Comparison of ENCODE assay signal across 8 cellular contexts in the genomic region with DNA sequence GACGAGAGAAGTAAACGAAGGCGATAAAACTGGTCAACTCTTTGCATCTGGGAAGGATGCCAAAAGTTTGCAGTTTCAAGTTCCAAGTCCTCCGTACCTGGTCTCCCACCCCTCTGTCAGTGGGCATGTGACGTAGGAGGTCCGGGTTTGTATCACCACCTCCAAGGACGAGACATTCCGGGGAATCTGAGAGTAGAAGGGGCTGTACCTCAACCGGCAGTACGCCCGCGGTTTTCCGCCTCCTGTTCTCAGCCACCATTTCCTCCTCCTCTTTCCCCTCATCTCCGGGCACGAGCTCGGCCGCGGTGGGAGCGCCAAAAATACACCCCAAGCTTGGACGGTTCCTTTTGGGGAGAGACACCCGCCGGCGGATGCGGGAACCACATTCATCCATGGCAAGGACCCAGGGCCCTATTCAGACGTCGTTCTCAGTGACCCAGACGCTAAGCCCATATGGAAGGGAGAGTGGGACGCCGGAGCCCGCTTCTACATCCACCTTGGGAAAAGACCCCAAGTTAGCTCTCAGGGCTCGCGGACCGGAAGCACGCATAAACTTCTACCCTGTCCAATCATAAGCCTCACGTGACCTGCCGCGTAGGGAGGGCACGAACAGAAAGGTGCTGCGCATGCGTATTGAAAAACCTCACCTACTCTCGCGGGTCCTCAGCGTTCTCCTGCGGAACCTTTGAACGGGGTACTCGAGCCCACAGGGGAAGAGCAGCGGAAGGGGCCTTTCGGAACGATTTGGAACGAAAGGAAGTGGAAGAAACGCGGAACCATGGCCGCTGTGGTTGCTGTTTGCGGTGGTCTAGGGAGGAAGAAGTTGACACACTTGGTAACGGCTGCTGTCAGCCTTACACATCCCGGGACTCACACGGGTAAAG. TPM values are rescaled to one million over a fixed set of nuclear protein-coding genes. Genes with fewer than 3 reads are reported as not detected.
DNase-seq lines count a peak whose midpoint lies in the region; ATAC-seq, FAIRE-seq and TF ChIP-seq lines count a peak whose summit lies in the region.

Gene HELQ, minus strand, starts transcription at position 524 of the 884 bp plus-strand sequence. Its CDS starts 130 bp downstream, at position 394.
Gene MRPS18C, plus strand, starts transcription at position 759 of the 884 bp plus-strand sequence. Its CDS starts 20 bp downstream, at position 779.

- no peaks in the 10 kb centered on the region for H3K27me3 ChIP-seq in body of pancreas

- H3K9me3 ChIP-seq in A549 (no peaks in the 10 kb centered on the region), body of pancreas (no peaks in the 10 kb centered on the region)

- TF ChIP-seq CTCF in A549 (IDR thresholded peaks at IDR 0.05), result no peak
- TF ChIP-seq CTCF in body of pancreas (IDR thresholded peaks at IDR 0.05), result peak in 5 of 7 experiments; percentile 14 to 56 (median 33)

- peak within 1 kb of the TSS; percentile 98 for H3K4me2 ChIP-seq in A549

- peak; percentile 97 to 98 for ATAC-seq in A549
- peak; percentile 95 for ATAC-seq in HG03066 (IDR thresholded peaks at IDR 0.05; ENCODE audit: low read depth, unreplicated experiment)
- ATAC-seq in body of pancreas, result peak; percentile 99
- peak; percentile 99 for ATAC-seq in sciatic nerve

- CTCF ChIA-PET in A549 (lab: Yijun Ruan, JAX), result interaction anchor here (0.8 kb wide), 1 partner anchor 14 kb away, joined by 3 read pairs; no protein-coding TSS in a partner anchor

- H3K27ac ChIP-seq in A549 (peak within 1 kb of the TSS; percentile 90 to 92), body of pancreas (peak within 1 kb of the TSS; percentile 90 to 97 (median 94))

- DNase-seq in A549 (ENCODE audit: low read depth in 1 of 2, low spot score in 1 of 2) (peak; percentile 93 to 98), NCI-H2107 treated with DMSO at 0.1 percent for 48 hours (lab: John Stamatoyannopoulos, UW; ENCODE audit: unreplicated experiment) (peak; percentile 83), body of pancreas (peak; percentile 96 to 99 (median 98)), iPS DF 19.7 (ENCODE audit: low read depth, low spot score) (peak; percentile 96), sciatic nerve (ENCODE audit: low spot score) (peak; percentile 97)

- no peak for TF ChIP-seq RAD21 in A549 (conservative IDR thresholded peaks at IDR 0.05 in 1 of 2, IDR thresholded peaks at IDR 0.05 in 1 of 2)

- under 1% methylated on average over 52 of the region's 57 CpGs for WGBS in A549 (ENCODE audit: missing lambda C conversion rate)
- WGBS in body of pancreas, 2 donors, result 0% methylated on average over 29 to 57 of the region's 57 CpGs

- POLR2A ChIA-PET in A549 (lab: Yijun Ruan, JAX), result interaction anchor here (0.8 to 2.9 kb wide), 7 partner anchors 8 to 346 kb away, joined by 3 to 13 read pairs (median 3); partner anchors contain the start of genes ABRAXAS1 and COQ2

- intact Hi-C loops in body of pancreas (cut with DNase I) (no loop called here), sciatic nerve (cut with DNase I) (no loop called here)

- H3K4me1 ChIP-seq in A549, result peaks cover 20% of the 10 kb centered on the region; the same call in 2 of the 3 replicates
- H3K4me1 ChIP-seq in body of pancreas, result peaks cover 30% of the 10 kb centered on the region

- TF ChIP-seq EP300 in A549 (IDR thresholded peaks at IDR 0.05), result no peak

- TF ChIP-seq POLR2A in A549 (IDR thresholded peaks at IDR 0.05; ENCODE audit: low read length) (peak; percentile 62), GM18526 (IDR thresholded peaks at IDR 0.05; ENCODE audit: extremely low read depth, insufficient read length) (peak; percentile 85), body of pancreas (IDR thresholded peaks at IDR 0.05) (peak; percentile 57 to 88 (median 86))

- FAIRE-seq in A549 (lab: Jason Lieb, UNC), result no peak
- peak; percentile 34 for FAIRE-seq in TTC549 (lab: Jason Lieb, UNC)

- H3K4me3 ChIP-seq in A549, result peak within 1 kb of the TSS; percentile 88
- peak within 1 kb of the TSS; percentile 57 to 76 for H3K4me3 ChIP-seq in body of pancreas

- peaks cover 0 to 7% of the 10 kb centered on the region in 2 donors for H3K36me3 ChIP-seq in body of pancreas (replicated peaks in 1 of 2; ENCODE audit: insufficient read depth in 1 of 2, low read depth in 2 of 2)

TF ChIP-seq in A549, 52 proteins besides CTCF, POLR2A, EP300 and RAD21 (continues in another document):
- peak; percentile 80 for TF ChIP-seq MAX (IDR thresholded peaks at IDR 0.05)
- no peak for TF ChIP-seq ESRRA (IDR thresholded peaks at IDR 0.05; ENCODE audit: borderline replicate concordance, low read length)
- peak; percentile 19; the same call in 1 of the 2 replicates for TF ChIP-seq ZC3H11A (IDR thresholded peaks at IDR 0.05)
- TF ChIP-seq EHF (CRISPR knock-in tag; IDR thresholded peaks at IDR 0.05), result no peak
- TF ChIP-seq RARB (CRISPR knock-in tag; IDR thresholded peaks at IDR 0.05), result no peak
- TF ChIP-seq, protein P1, sequence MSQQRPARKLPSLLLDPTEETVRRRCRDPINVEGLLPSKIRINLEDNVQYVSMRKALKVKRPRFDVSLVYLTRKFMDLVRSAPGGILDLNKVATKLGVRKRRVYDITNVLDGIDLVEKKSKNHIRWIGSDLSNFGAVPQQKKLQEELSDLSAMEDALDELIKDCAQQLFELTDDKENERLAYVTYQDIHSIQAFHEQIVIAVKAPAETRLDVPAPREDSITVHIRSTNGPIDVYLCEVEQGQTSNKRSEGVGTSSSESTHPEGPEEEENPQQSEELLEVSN (IDR thresholded peaks at IDR 0.05; ENCODE audit: borderline replicate concordance, low read depth), result 0 out of 2 replicates have a peak, but pooled peaks have one; percentile 33
- peak; percentile 32; the same call in 1 of the 3 replicates for TF ChIP-seq SMC3 (IDR thresholded peaks at IDR 0.05)
- TF ChIP-seq, protein P2, sequence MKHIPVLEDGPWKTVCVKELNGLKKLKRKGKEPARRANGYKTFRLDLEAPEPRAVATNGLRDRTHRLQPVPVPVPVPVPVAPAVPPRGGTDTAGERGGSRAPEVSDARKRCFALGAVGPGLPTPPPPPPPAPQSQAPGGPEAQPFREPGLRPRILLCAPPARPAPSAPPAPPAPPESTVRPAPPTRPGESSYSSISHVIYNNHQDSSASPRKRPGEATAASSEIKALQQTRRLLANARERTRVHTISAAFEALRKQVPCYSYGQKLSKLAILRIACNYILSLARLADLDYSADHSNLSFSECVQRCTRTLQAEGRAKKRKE (CRISPR knock-in tag; IDR thresholded peaks at IDR 0.05; ENCODE audit: low read depth), result no peak
- TF ChIP-seq GATA3 (IDR thresholded peaks at IDR 0.05; ENCODE audit: borderline replicate concordance), result peak; percentile 61; the same call in 1 of the 2 replicates
- no peak for TF ChIP-seq POLR2AphosphoS2 (conservative IDR thresholded peaks at IDR 0.05; ENCODE audit: low read length)
- no peak for TF ChIP-seq HES2 (IDR thresholded peaks at IDR 0.05)
- no peak for TF ChIP-seq NPAS2 (CRISPR knock-in tag; IDR thresholded peaks at IDR 0.05; ENCODE audit: borderline replicate concordance)
- no peak for TF ChIP-seq MYC (IDR thresholded peaks at IDR 0.05; ENCODE audit: borderline replicate concordance, low read length)
- no peak for TF ChIP-seq HOXB5 (CRISPR knock-in tag; IDR thresholded peaks at IDR 0.05)
- TF ChIP-seq, protein P3, sequence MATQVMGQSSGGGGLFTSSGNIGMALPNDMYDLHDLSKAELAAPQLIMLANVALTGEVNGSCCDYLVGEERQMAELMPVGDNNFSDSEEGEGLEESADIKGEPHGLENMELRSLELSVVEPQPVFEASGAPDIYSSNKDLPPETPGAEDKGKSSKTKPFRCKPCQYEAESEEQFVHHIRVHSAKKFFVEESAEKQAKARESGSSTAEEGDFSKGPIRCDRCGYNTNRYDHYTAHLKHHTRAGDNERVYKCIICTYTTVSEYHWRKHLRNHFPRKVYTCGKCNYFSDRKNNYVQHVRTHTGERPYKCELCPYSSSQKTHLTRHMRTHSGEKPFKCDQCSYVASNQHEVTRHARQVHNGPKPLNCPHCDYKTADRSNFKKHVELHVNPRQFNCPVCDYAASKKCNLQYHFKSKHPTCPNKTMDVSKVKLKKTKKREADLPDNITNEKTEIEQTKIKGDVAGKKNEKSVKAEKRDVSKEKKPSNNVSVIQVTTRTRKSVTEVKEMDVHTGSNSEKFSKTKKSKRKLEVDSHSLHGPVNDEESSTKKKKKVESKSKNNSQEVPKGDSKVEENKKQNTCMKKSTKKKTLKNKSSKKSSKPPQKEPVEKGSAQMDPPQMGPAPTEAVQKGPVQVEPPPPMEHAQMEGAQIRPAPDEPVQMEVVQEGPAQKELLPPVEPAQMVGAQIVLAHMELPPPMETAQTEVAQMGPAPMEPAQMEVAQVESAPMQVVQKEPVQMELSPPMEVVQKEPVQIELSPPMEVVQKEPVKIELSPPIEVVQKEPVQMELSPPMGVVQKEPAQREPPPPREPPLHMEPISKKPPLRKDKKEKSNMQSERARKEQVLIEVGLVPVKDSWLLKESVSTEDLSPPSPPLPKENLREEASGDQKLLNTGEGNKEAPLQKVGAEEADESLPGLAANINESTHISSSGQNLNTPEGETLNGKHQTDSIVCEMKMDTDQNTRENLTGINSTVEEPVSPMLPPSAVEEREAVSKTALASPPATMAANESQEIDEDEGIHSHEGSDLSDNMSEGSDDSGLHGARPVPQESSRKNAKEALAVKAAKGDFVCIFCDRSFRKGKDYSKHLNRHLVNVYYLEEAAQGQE (IDR thresholded peaks at IDR 0.05), result peak; percentile 84
- no peak for TF ChIP-seq TP53 (CRISPR knock-in tag; IDR thresholded peaks at IDR 0.05)

RNA-seq across cellular contexts. Expression of gene HELQ, which starts in this region (rescaled TPM):
- polyA plus RNA-seq in A549 (2011; rRNA removed) (6.3 and 7.3 TPM in 2 replicates), A549 (2017; fragmentation: RNase III; extraction: RNeasy Plus Mini Kit Qiagen cat#74134 plus additional on column Dnase treatment) (4.6 to 5.1 TPM (median 5.0 TPM) in 3 replicates)
- 3.9 and 4.4 TPM in 2 replicates for polyA plus RNA-seq in A549 (2012; cell fraction: cytosol; rRNA removed)
- 3.1 and 3.2 TPM in 2 replicates for polyA plus RNA-seq in A549 (2012; cell fraction: nucleus; rRNA removed)
- polyA minus RNA-seq in A549 (2011; rRNA and poly(A)+ RNA removed), result 7.0 and 8.8 TPM in 2 replicates
- total RNA-seq in body of pancreas (10 to 100 TPM; 14.0 to 24.4 TPM), sciatic nerve (18.7 TPM)

RNA-seq across cellular contexts. Expression of gene MRPS18C, which starts in this region (rescaled TPM):
- polyA plus RNA-seq in A549 (2011; rRNA removed), result 58.5 and 67.4 TPM in 2 replicates
- 25.3 and 33.4 TPM in 2 replicates for polyA plus RNA-seq in A549 (2012; cell fraction: cytosol; rRNA removed)
- polyA plus RNA-seq in A549 (2012; cell fraction: nucleus; rRNA removed), result 7.8 and 12.5 TPM in 2 replicates
- 127 to 132 TPM (median 132 TPM) in 3 replicates for polyA plus RNA-seq in A549 (2017; fragmentation: RNase III; extraction: RNeasy Plus Mini Kit Qiagen cat#74134 plus additional on column Dnase treatment)
- 9.9 and 14.1 TPM in 2 replicates for polyA minus RNA-seq in A549 (2011; rRNA and poly(A)+ RNA removed)
- total RNA-seq in body of pancreas, result 10 to 100 TPM; 10.9 to 55.0 TPM
- total RNA-seq in sciatic nerve, result 37.0 TPM

Comparison
In these comparisons a context has a peak if more than half of its experiments do, and no peak if none do; other contexts are left out.
1. Peak in every context shown above with its lines: DNase-seq, ATAC-seq, H3K4me3 ChIP-seq and H3K27ac ChIP-seq.